ENCODE assay signal across 8 cellular contexts in genomic region chr19:33777351-33777750, GRCh38.
"Had no signal": no experiment of that assay in that cellular context is flagged by ENCODE, and none has a peak within 500 bp of the region (broad histone marks: within the 10 kb centered on the region; RNA-seq: fewer than 3 reads in every experiment).

No MANE protein-coding gene starts in this region.

- H3K27me3 ChIP-seq: SJSA1 had no signal

- H3K4me3 ChIP-seq: MG63, PC-9, SJSA1 had no signal

- DNase-seq: NCI-H2081 treated with DMSO at 0.1 percent for 48 hours, NCI-H524 treated with DMSO at 0.1 percent for 48 hours had no signal

- H3K4me2 ChIP-seq: PC-9 had no signal

- H3K27ac ChIP-seq: KMS-11, PC-9, RWPE1, SJSA1 had no signal

- H3K4me1 ChIP-seq: SJSA1 had no signal

- H2AFZ ChIP-seq: PC-9 had no signal

- H3K36me3 ChIP-seq: MG63, SJSA1 had no signal

- H3K9me3 ChIP-seq: MG63, SK-N-SH had no signal
